Comparison of ENCODE assay signal across 15 cellular contexts in genomic region chr11:82523141-82523540, GRCh38.
A peak's percentile ranks its signal among the peaks of the same experiment; 100 is the strongest.
DNase-seq lines count a peak whose midpoint lies in the region; ATAC-seq and TF ChIP-seq lines count a peak whose summit lies in the region.
"Had no signal": no experiment of that assay in that cellular context is flagged by ENCODE, and none has a peak within 500 bp of the region (broad histone marks: within the 10 kb centered on the region; RNA-seq: fewer than 3 reads in every experiment).

No MANE protein-coding gene starts in this region.

- ATAC-seq in GM21367 (IDR thresholded peaks at IDR 0.05; ENCODE audit: unreplicated experiment), result no peak
- ATAC-seq: effector memory CD8-positive, alpha-beta T cell had no signal

- H3K9me3 Mint-ChIP-seq in endothelial cell (ENCODE audit: unreplicated experiment) (peaks cover 4% of the 10 kb centered on the region), immature natural killer cell (peaks cover 4 to 22% (median 13%) of the 10 kb centered on the region in 6 donors)
- H3K9me3 Mint-ChIP-seq in activated T-helper 2 cell treated with anti-CD3 and anti-CD28 coated beads, Interferon-gamma antibody, Interleukin-2, Interleukin-4, amounts not matched to agents 10 μg/mL and 5 μg/mL and 100 μg/mL, durations not matched to agents 14 hours and 24 hours and 36 hours, result no peaks in the 10 kb centered on the region
- H3K9me3 Mint-ChIP-seq: stimulated activated naive CD8-positive, alpha-beta T cell treated with anti-CD3 and anti-CD28 coated beads, Interleukin-15, Interleukin-2, amounts not matched to agents 100 ng/mL and 50 ng/mL, for 24 hours had no signal

- H3K36me3 Mint-ChIP-seq in endothelial cell (ENCODE audit: low read depth, unreplicated experiment) (no peaks in the 10 kb centered on the region), immature natural killer cell (no peaks in the 10 kb centered on the region)
- no peaks in the 10 kb centered on the region for H3K36me3 Mint-ChIP-seq in activated T-helper 2 cell treated with anti-CD3 and anti-CD28 coated beads, Interferon-gamma antibody, Interleukin-2, Interleukin-4, amounts not matched to agents 10 μg/mL and 5 μg/mL and 100 μg/mL, durations not matched to agents 14 hours and 24 hours and 36 hours (ENCODE audit: low read depth)

- no peak for DNase-seq in LNCaP clone FGC (ENCODE audit: low read depth)
- DNase-seq in NCI-H82 treated with DMSO at 0.1 percent for 48 hours (lab: John Stamatoyannopoulos, UW; ENCODE audit: unreplicated experiment), result peak; percentile 11
- peak; percentile 12 for DNase-seq in endothelial cell (ENCODE audit: low spot score)
- DNase-seq in posterior cingulate gyrus, result peak; percentile 29 to 91 (median 58)
- no peak for DNase-seq in activated T-helper 2 cell treated with anti-CD3 and anti-CD28 coated beads, Interferon-gamma antibody, Interleukin-2, Interleukin-4, amounts not matched to agents 10 μg/mL and 5 μg/mL and 100 μg/mL, durations not matched to agents 14 hours and 24 hours and 36 hours (ENCODE audit: low spot score)
- DNase-seq in SW480 (ENCODE audit: low spot score), result no peak
- no peak for DNase-seq in immature natural killer cell
- DNase-seq: activated naive CD4-positive, alpha-beta T cell; effector memory CD8-positive, alpha-beta T cell; GM23248; NCI-H1092 treated with DMSO at 0.1 percent for 48 hours; NK-92 treated with Interleukin-12 subunit alpha and Interleukin-12 subunit beta, amount 100 ng/mL, for 24 hours had no signal

- TF ChIP-seq CTCF in LNCaP clone FGC (IDR thresholded peaks at IDR 0.05; ENCODE audit: control insufficient read depth, extremely low read depth, insufficient read depth) (peak; percentile 36; the same call in 1 of the 2 replicates), endothelial cell (IDR thresholded peaks at IDR 0.05; ENCODE audit: unreplicated experiment) (no peak)

- no peaks in the 10 kb centered on the region for H3K27me3 Mint-ChIP-seq in endothelial cell (ENCODE audit: unreplicated experiment)
- no peaks in the 10 kb centered on the region for H3K27me3 Mint-ChIP-seq in activated T-helper 2 cell treated with anti-CD3 and anti-CD28 coated beads, Interferon-gamma antibody, Interleukin-2, Interleukin-4, amounts not matched to agents 10 μg/mL and 5 μg/mL and 100 μg/mL, durations not matched to agents 14 hours and 24 hours and 36 hours (ENCODE audit: low read depth)
- peaks cover 0 to 2% (median 2%) of the 10 kb centered on the region in 3 donors for H3K27me3 Mint-ChIP-seq in immature natural killer cell (ENCODE audit: low read depth in 3 of 3)
- H3K27me3 Mint-ChIP-seq: effector memory CD8-positive, alpha-beta T cell; stimulated activated naive CD8-positive, alpha-beta T cell treated with anti-CD3 and anti-CD28 coated beads, Interleukin-15, Interleukin-2, amounts not matched to agents 100 ng/mL and 50 ng/mL, for 24 hours had no signal

- intact Hi-C loops in posterior cingulate gyrus (cut with DNase I), result no loop called here
- intact Hi-C loops in activated T-helper 2 cell treated with anti-CD3 and anti-CD28 coated beads, Interferon-gamma antibody, Interleukin-2, Interleukin-4, amounts not matched to agents 10 μg/mL and 5 μg/mL and 100 μg/mL, durations not matched to agents 14 hours and 24 hours and 36 hours (cut with micrococcal nuclease), result no loop called here

- H3K4me1 Mint-ChIP-seq in endothelial cell (ENCODE audit: unreplicated experiment) (peaks cover 23% of the 10 kb centered on the region), immature natural killer cell (no peaks in the 10 kb centered on the region)
- no peaks in the 10 kb centered on the region for H3K4me1 Mint-ChIP-seq in activated T-helper 2 cell treated with anti-CD3 and anti-CD28 coated beads, Interferon-gamma antibody, Interleukin-2, Interleukin-4, amounts not matched to agents 10 μg/mL and 5 μg/mL and 100 μg/mL, durations not matched to agents 14 hours and 24 hours and 36 hours (ENCODE audit: low read depth)

- H3K4me3 ChIP-seq in LNCaP clone FGC (ENCODE audit: low read depth, low read length), result no peak overlapping the region
- H3K4me3 ChIP-seq: GM23248, SJSA1 had no signal

- H3K4me3 Mint-ChIP-seq in endothelial cell (ENCODE audit: unreplicated experiment), result no peak overlapping the region
- H3K4me3 Mint-ChIP-seq in activated T-helper 2 cell treated with anti-CD3 and anti-CD28 coated beads, Interferon-gamma antibody, Interleukin-2, Interleukin-4, amounts not matched to agents 10 μg/mL and 5 μg/mL and 100 μg/mL, durations not matched to agents 14 hours and 24 hours and 36 hours (ENCODE audit: low read depth), result no peak overlapping the region
- no peak overlapping the region for H3K4me3 Mint-ChIP-seq in immature natural killer cell
- H3K4me3 Mint-ChIP-seq: effector memory CD8-positive, alpha-beta T cell; stimulated activated naive CD8-positive, alpha-beta T cell treated with anti-CD3 and anti-CD28 coated beads, Interleukin-15, Interleukin-2, amounts not matched to agents 100 ng/mL and 50 ng/mL, for 24 hours had no signal

- H3K27ac Mint-ChIP-seq in endothelial cell (ENCODE audit: unreplicated experiment) (no peak overlapping the region), immature natural killer cell (no peak overlapping the region)
- H3K27ac Mint-ChIP-seq in activated T-helper 2 cell treated with anti-CD3 and anti-CD28 coated beads, Interferon-gamma antibody, Interleukin-2, Interleukin-4, amounts not matched to agents 10 μg/mL and 5 μg/mL and 100 μg/mL, durations not matched to agents 14 hours and 24 hours and 36 hours, result no peak overlapping the region
- H3K27ac Mint-ChIP-seq: effector memory CD8-positive, alpha-beta T cell; stimulated activated naive CD8-positive, alpha-beta T cell treated with anti-CD3 and anti-CD28 coated beads, Interleukin-15, Interleukin-2, amounts not matched to agents 100 ng/mL and 50 ng/mL, for 24 hours had no signal

Comparison
In these comparisons a context has a peak if more than half of its experiments do, and no peak if none do; other contexts are left out.
1. DNase-seq: peak in NCI-H82 treated with DMSO at 0.1 percent for 48 hours (single experiment), endothelial cell (single experiment) and posterior cingulate gyrus (10 of 10); none in LNCaP clone FGC (single experiment), activated T-helper 2 cell treated with anti-CD3 and anti-CD28 coated beads, Interferon-gamma antibody, Interleukin-2, Interleukin-4, amounts not matched to agents 10 μg/mL and 5 μg/mL and 100 μg/mL, durations not matched to agents 14 hours and 24 hours and 36 hours (single experiment), SW480 (single experiment) and immature natural killer cell (0 of 3).